Comparison of ENCODE assay signal across 12 cellular contexts in the genomic region with DNA sequence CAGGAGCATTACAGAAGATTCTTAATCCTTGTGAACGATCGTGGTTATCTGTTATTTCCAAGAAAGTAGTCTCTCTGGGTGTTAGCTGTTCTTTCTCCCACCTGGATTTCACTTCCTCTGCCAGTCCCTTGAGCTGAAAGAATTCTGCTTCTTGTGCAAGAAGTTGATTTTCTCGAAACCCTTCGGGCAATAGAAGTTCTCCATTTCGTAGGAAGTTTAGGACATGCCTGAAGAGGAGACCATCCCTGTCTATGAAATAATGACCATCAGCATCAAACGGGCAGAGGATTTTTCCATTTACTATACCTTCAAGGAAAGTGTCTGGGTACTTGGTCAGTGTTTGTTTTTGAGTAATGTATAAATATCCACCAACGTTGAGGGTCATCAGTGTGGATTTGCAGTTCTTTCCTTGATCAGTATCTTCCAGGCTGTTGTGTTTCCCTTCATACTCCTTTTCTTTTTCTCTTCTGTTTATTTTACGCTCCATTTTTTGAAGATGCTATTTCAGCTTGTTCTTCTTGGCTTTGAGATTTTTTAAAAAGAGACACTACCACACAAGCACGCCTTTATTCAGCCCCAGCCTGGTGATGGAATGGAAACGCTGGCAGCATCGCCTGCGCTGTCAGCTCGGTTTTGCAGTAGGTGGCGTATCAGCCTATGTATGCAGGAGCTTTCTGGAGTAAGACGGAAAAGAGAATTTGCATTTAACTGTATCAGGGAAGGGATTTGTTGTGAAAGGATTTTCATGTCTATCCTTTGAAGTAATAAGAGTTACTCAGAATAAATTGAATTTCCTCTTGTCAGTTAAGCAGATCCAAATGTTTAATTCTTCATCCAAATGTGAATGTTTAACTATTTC. TPM values are rescaled to one million over a fixed set of nuclear protein-coding genes. Genes with fewer than 3 reads are reported as not detected.
DNase-seq lines count a peak whose midpoint lies in the region; ATAC-seq, FAIRE-seq and TF ChIP-seq lines count a peak whose summit lies in the region.
"Had no signal": no experiment of that assay in that cellular context is flagged by ENCODE, and none has a peak within 500 bp of the region (broad histone marks: within the 10 kb centered on the region; RNA-seq: fewer than 3 reads in every experiment).

No MANE protein-coding gene starts in this region.

- no peaks in the 10 kb centered on the region for H4K20me1 ChIP-seq in HCT116 (ENCODE audit: insufficient read depth)
- no peaks in the 10 kb centered on the region for H4K20me1 ChIP-seq in K562 (replicated peaks; ENCODE audit: control insufficient read depth, insufficient read depth, low read length)

- peaks cover 34% of the 10 kb centered on the region for H3K79me2 ChIP-seq in HCT116 (ENCODE audit: insufficient read depth, low read length)
- H3K79me2 ChIP-seq in K562 (ENCODE audit: control insufficient read depth, insufficient read depth, low read length), result peaks cover 15% of the 10 kb centered on the region

- H3K36me3 Mint-ChIP-seq in T-helper 2 cell treated with Interferon-gamma antibody and Interleukin-4, amounts not matched to agents 5 μg/mL and 100 μg/mL, for 36 hours (ENCODE audit: low read depth), result no peaks in the 10 kb centered on the region

- H3K4me3 Mint-ChIP-seq in T-helper 2 cell treated with Interferon-gamma antibody and Interleukin-4, amounts not matched to agents 5 μg/mL and 100 μg/mL, for 36 hours, result no peak overlapping the region
- H3K4me3 Mint-ChIP-seq: activated T-helper 17 cell treated with anti-CD3 and anti-CD28 coated beads, Interleukin-2, amount 50 U/mL, for 72 hours; IgD-negative memory B cell had no signal

- no peak for DNase-seq in HCT116 (ENCODE audit: low read depth, low spot score)
- DNase-seq in K562 (ENCODE audit: extremely low read depth in 1 of 4, low spot score in 3 of 4), result no peak
- DNase-seq in left ventricle myocardium superior, result peak; percentile 60
- no peak for DNase-seq in psoas muscle
- DNase-seq in activated T-cell treated with anti-CD3 and anti-CD28 coated beads for 4 hours, result no peak
- DNase-seq in T-helper 2 cell treated with Interferon-gamma antibody and Interleukin-4, amounts not matched to agents 5 μg/mL and 100 μg/mL, for 36 hours (ENCODE audit: low spot score), result no peak
- DNase-seq: GOT3, RPMI8226 had no signal

- H3K4me1 ChIP-seq in HCT116 (ENCODE audit: control insufficient read depth in 1 of 2, insufficient read depth in 2 of 2, low read length in 2 of 2), result peaks cover 0 to 17% of the 10 kb centered on the region in 2 experiments; a peak in 1 of 4 replicates
- H3K4me1 ChIP-seq in K562 (replicated peaks in 1 of 2; ENCODE audit: control insufficient read depth in 2 of 2, insufficient read depth in 2 of 2, low read length in 2 of 2), result peaks cover 0 to 5% of the 10 kb centered on the region in 2 experiments; a peak in 2 of 5 replicates
- no peaks in the 10 kb centered on the region for H3K4me1 ChIP-seq in psoas muscle

- intact Hi-C loops in HCT116 (cut with micrococcal nuclease), result no loop called here
- intact Hi-C loops in K562 (cut with micrococcal nuclease), result loop anchor here (10.0 kb wide), 1 partner anchor 110 kb away; no protein-coding TSS in a partner anchor
- intact Hi-C loops in left ventricle myocardium superior (cut with micrococcal nuclease), result no loop called here
- intact Hi-C loops in psoas muscle (cut with DNase I), result no loop called here

- H3K4me1 Mint-ChIP-seq in T-helper 2 cell treated with Interferon-gamma antibody and Interleukin-4, amounts not matched to agents 5 μg/mL and 100 μg/mL, for 36 hours (ENCODE audit: low read depth), result peaks cover 2% of the 10 kb centered on the region
- H3K4me1 Mint-ChIP-seq: activated T-helper 17 cell treated with anti-CD3 and anti-CD28 coated beads, Interleukin-2, amount 50 U/mL, for 72 hours had no signal

- no peaks in the 10 kb centered on the region for H3K27me3 ChIP-seq in HCT116 (ENCODE audit: insufficient read depth, low read length)
- H3K27me3 ChIP-seq in K562 (ENCODE audit: control insufficient read depth in 2 of 2, insufficient read depth in 2 of 2, low read length in 2 of 2), result no peaks in the 10 kb centered on the region
- H3K27me3 ChIP-seq in psoas muscle (ENCODE audit: insufficient read depth in 3 of 3, low read length in 2 of 3), result no peaks in the 10 kb centered on the region

- no peak overlapping the region for H2AFZ ChIP-seq in HCT116 (ENCODE audit: low read depth, low read length, poor library complexity, severe bottlenecking)
- no peak overlapping the region for H2AFZ ChIP-seq in K562 (ENCODE audit: low read depth, low read length)

- TF ChIP-seq POLR2A in HCT116 (IDR thresholded peaks at IDR 0.05; ENCODE audit: borderline replicate concordance, extremely low read depth, insufficient read depth, insufficient read length), result no peak
- no peak for TF ChIP-seq POLR2A in K562 (conservative IDR thresholded peaks at IDR 0.05)

- H3K27ac ChIP-seq in HCT116 (ENCODE audit: low read depth, low read length) (no peak overlapping the region), K562 (ENCODE audit: extremely low read depth, low read depth, low read length) (no peak overlapping the region), psoas muscle (no peak overlapping the region)

- no peaks in the 10 kb centered on the region for H3K9me3 Mint-ChIP-seq in T-helper 2 cell treated with Interferon-gamma antibody and Interleukin-4, amounts not matched to agents 5 μg/mL and 100 μg/mL, for 36 hours
- H3K9me3 Mint-ChIP-seq: activated T-helper 17 cell treated with anti-CD3 and anti-CD28 coated beads, Interleukin-2, amount 50 U/mL, for 72 hours; IgD-negative memory B cell had no signal

- no peak for FAIRE-seq in K562 (lab: Jason Lieb, UNC)

- TF ChIP-seq CTCF in HCT116 (IDR thresholded peaks at IDR 0.05 in 2 of 3, conservative IDR thresholded peaks at IDR 0.05 in 1 of 3; ENCODE audit: borderline replicate concordance in 1 of 3, insufficient read depth in 1 of 3, low read depth in 2 of 3, low read length in 2 of 3), result no peak; a peak in 3 of 6 replicates
- peak in 2 of 3 experiments; percentile 25 to 33; a peak in 2 of 6 replicates for TF ChIP-seq CTCF in K562 (IDR thresholded peaks at IDR 0.05 in 2 of 3, conservative IDR thresholded peaks at IDR 0.05 in 1 of 3; ENCODE audit: insufficient read depth in 2 of 3, low read depth in 1 of 3, low read length in 3 of 3)
- TF ChIP-seq CTCF in psoas muscle (IDR thresholded peaks at IDR 0.05), result peak; percentile 36

- RAD21 ChIA-PET in HCT116 (lab: Charles Lee; ENCODE audit: low non-redundant PET in 1 of 2, low total read pairs in 2 of 2, uncharacterized antibody in 2 of 2, unreplicated experiment in 2 of 2), result no interaction called here

- H3K9me1 ChIP-seq in K562 (ENCODE audit: control insufficient read depth, insufficient read depth, low read length), result no peaks in the 10 kb centered on the region

- no peaks in the 10 kb centered on the region for H3K27me3 Mint-ChIP-seq in T-helper 2 cell treated with Interferon-gamma antibody and Interleukin-4, amounts not matched to agents 5 μg/mL and 100 μg/mL, for 36 hours (ENCODE audit: low read depth)
- H3K27me3 Mint-ChIP-seq: activated T-helper 17 cell treated with anti-CD3 and anti-CD28 coated beads, Interleukin-2, amount 50 U/mL, for 72 hours; IgD-negative memory B cell had no signal

- TF ChIP-seq RAD21 in HCT116 (IDR thresholded peaks at IDR 0.05; ENCODE audit: low read depth), result peak; percentile 41
- TF ChIP-seq RAD21 in K562 (CRISPR knock-in tag; conservative IDR thresholded peaks at IDR 0.05 in 1 of 2, IDR thresholded peaks at IDR 0.05 in 1 of 2), result 0 out of 4 replicates have a peak, but pooled peaks of 1 of the 2 experiments have one; percentile 2

- CTCF ChIA-PET in HCT116 (lab: Charles Lee), result interaction anchor here (1.5 kb wide), 1 partner anchor 87 kb away, joined by 3 read pairs; no protein-coding TSS in a partner anchor
- CTCF ChIA-PET in K562 (lab: Yijun Ruan, JAX; ENCODE audit: low intra/inter-chr PET ratio), result interaction anchor here (0.7 kb wide), 1 partner anchor 147 kb away, joined by 3 read pairs; no protein-coding TSS in a partner anchor

- POLR2A ChIA-PET in HCT116 (lab: Charles Lee), result no interaction called here
- POLR2A ChIA-PET in K562 (lab: Yijun Ruan, JAX), result interaction anchor here (0.7 kb wide), 1 partner anchor 9 kb away, joined by 3 read pairs; no protein-coding TSS in a partner anchor

- ATAC-seq in HCT116 (no peak), K562 (peak; percentile 54; the same call in 1 of the 3 replicates), left ventricle myocardium superior (peak; percentile 81), psoas muscle (peak in 2 of 4 donors; percentile 49), GM19395 (IDR thresholded peaks at IDR 0.05; ENCODE audit: unreplicated experiment) (no peak), HG03439 (IDR thresholded peaks at IDR 0.05; ENCODE audit: unreplicated experiment) (no peak)
- ATAC-seq: activated T-helper 17 cell treated with anti-CD3 and anti-CD28 coated beads, Interleukin-2, amount 50 U/mL, for 72 hours had no signal

- BruUV-seq in HCT116 (replicated peaks; lab: Mats Ljungman, UMichigan), result no TSS peak
- no TSS peak for BruUV-seq in K562 (replicated peaks; lab: Mats Ljungman, UMichigan)

- TF ChIP-seq EP300 in K562 (IDR thresholded peaks at IDR 0.05; ENCODE audit: low read length), result no peak

- H3K9me3 ChIP-seq in HCT116 (ENCODE audit: control insufficient read depth in 1 of 2, insufficient read depth in 1 of 2, low read depth in 1 of 2, low read length in 2 of 2) (no peaks in the 10 kb centered on the region), K562 (replicated peaks; ENCODE audit: control insufficient read depth, insufficient read depth, low read depth, low read length) (no peaks in the 10 kb centered on the region), psoas muscle (no peaks in the 10 kb centered on the region)

- H3K4me3 ChIP-seq in HCT116 (replicated peaks in 1 of 2; ENCODE audit: low read depth in 1 of 2, low read length in 2 of 2) (no peak overlapping the region), K562 (no peak overlapping the region), psoas muscle (no peak overlapping the region)

- no peak overlapping the region for H3K27ac Mint-ChIP-seq in T-helper 2 cell treated with Interferon-gamma antibody and Interleukin-4, amounts not matched to agents 5 μg/mL and 100 μg/mL, for 36 hours
- H3K27ac Mint-ChIP-seq: activated T-helper 17 cell treated with anti-CD3 and anti-CD28 coated beads, Interleukin-2, amount 50 U/mL, for 72 hours had no signal

- H3K4me2 ChIP-seq in HCT116 (ENCODE audit: low read length), result no peak overlapping the region
- H3K4me2 ChIP-seq in K562 (ENCODE audit: insufficient read depth, low read length), result no peak overlapping the region

- WGBS in K562 (ENCODE audit: insufficient coverage, low coverage, missing lambda C conversion rate), result 68% methylated on average over 8 of the region's 15 CpGs
- 73 to 77% (median 75%) methylated on average over 15 of the region's 15 CpGs for WGBS in psoas muscle, 3 donors

- no peaks in the 10 kb centered on the region for H3K9me2 ChIP-seq in HCT116 (ENCODE audit: insufficient read depth)

- H3K9ac ChIP-seq in HCT116 (ENCODE audit: low read length), result no peak overlapping the region
- no peak overlapping the region for H3K9ac ChIP-seq in K562 (ENCODE audit: insufficient read depth in 1 of 2, low read depth in 2 of 2, low read length in 2 of 2)

- H3K36me3 ChIP-seq in HCT116 (ENCODE audit: control insufficient read depth in 1 of 2, insufficient read depth in 2 of 2, low read length in 2 of 2) (no peaks in the 10 kb centered on the region), K562 (ENCODE audit: control insufficient read depth, insufficient read depth, low read length) (peaks cover 16% of the 10 kb centered on the region), psoas muscle (ENCODE audit: insufficient read depth in 1 of 2, low read depth in 1 of 2) (peaks cover 0 to 2% of the 10 kb centered on the region in 2 donors)

- in situ Hi-C loops in K562 (cut with MboI), result no loop called here

RNA-seq across cellular contexts. Expression of a gene that starts 6.5 kb away (rescaled TPM):
- total RNA-seq in HCT116 (2021; ENCODE audit: unreplicated experiment) (not detected), K562 (2014; rRNA removed) (not detected in 2 replicates), K562 (2014; rRNA removed; fragmentation: Illumina TruSeq; extraction: Trizol) (not detected in 2 replicates), K562 (2015; rRNA removed; fragmentation: Illumina TruSeq; extraction: Trizol) (not detected in 2 replicates), K562 (2021) (not detected in 2 replicates), left ventricle myocardium superior (not detected), psoas muscle (not detected)
- polyA plus RNA-seq in HCT116 (2012), result not detected in 2 replicates
- total RNA-seq in K562 (2011; cell fraction: chromatin; rRNA removed; ENCODE audit: low replicate concordance), result not detected in 2 replicates
- total RNA-seq in K562 (2011; cell fraction: nucleolus; rRNA removed), result not detected in 2 replicates
- total RNA-seq in K562 (2011; cell fraction: nucleoplasm; rRNA removed), result not detected in 2 replicates
- polyA plus RNA-seq in K562 (2011; rRNA removed) (not detected in 2 replicates), K562 (2014; fragmentation: Illumina TruSeq; extraction: Trizol) (not detected in 2 replicates), K562 (2014; fragmentation: Nextera tagmentation; extraction: Ambion mirVana) (not detected), K562 (2014; rRNA removed) (not detected in 2 replicates), psoas muscle (under 1 TPM in 1 of 3 donors, not detected in 2; 0.08 TPM)
- polyA plus RNA-seq in K562 (2011; cell fraction: cytosol; rRNA removed), result not detected in 2 replicates
- not detected in 2 replicates for polyA plus RNA-seq in K562 (2011; cell fraction: nucleus; rRNA removed)
- polyA plus RNA-seq in K562 (2012), result not detected in 2 replicates
- not detected in 2 replicates for polyA minus RNA-seq in K562 (2011; rRNA and poly(A)+ RNA removed)
- polyA minus RNA-seq in K562 (2011; cell fraction: cytosol; rRNA and poly(A)+ RNA removed), result not detected in 2 replicates
- not detected in 2 replicates for polyA minus RNA-seq in K562 (2011; cell fraction: nucleus; rRNA and poly(A)+ RNA removed)
- total RNA-seq: activated T-helper 17 cell treated with anti-CD3 and anti-CD28 coated beads, Interleukin-2, amount 50 U/mL, for 72 hours had no signal
- polyA plus RNA-seq: IgD-negative memory B cell had no signal

Comparison
In these comparisons a context has a peak if more than half of its experiments do, and no peak if none do; other contexts are left out.
1. ATAC-seq: peak in K562 (single experiment) and left ventricle myocardium superior (single experiment); none in HCT116 (single experiment), GM19395 (single experiment) and HG03439 (single experiment).
2. CTCF ChIP-seq: peak in K562 (2 of 3) and psoas muscle (single experiment); none in HCT116 (0 of 3).